16 cellular contexts compared by ENCODE assay signal in the genomic region with DNA sequence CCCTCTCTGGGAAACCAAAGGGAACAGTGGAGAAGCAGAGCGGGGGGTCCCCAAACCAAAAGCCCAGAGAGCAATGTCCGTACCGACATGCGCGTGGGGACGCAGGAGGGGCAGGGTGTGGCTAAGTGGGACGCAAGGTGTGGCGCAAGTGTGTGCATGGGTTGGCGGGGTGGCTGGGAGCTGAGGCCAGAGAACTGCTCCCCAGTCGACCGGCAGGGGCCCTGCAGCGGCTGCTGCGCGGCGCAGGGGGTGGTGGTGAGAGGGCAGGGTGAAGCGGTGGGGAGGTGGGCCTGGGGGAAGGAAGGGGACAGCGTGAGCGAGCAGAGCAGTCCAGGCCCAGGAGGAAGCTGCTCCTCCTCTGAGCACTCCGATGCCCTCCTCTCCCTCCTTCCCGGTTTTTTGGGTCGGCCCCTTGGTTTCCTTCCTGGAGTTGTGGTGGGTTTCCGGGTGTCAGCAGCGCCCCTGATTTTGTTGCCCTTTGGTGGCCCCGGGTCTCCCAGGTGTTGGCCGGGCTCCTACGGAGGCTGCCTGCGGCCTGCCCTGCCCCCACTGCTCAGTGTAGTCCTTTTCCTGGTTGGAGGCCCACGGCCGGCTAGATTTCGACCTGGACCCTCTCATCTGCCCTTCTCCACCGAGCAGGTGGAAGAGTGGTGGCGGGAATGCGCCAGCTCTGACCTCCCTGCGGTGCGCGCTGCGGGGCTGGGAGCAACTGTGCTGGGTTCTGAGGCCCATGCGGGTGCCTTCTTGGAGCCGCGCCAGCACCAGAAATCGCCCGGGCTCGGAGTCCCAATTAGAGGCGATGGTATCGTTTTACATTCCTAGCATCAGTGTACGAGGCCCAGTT. TPM values are rescaled to one million over a fixed set of nuclear protein-coding genes. Genes with fewer than 3 reads are reported as not detected.
DNase-seq lines count a peak whose midpoint lies in the region; ATAC-seq and TF ChIP-seq lines count a peak whose summit lies in the region.
"Had no signal": no experiment of that assay in that cellular context is flagged by ENCODE, and none has a peak within 500 bp of the region (broad histone marks: within the 10 kb centered on the region; RNA-seq: fewer than 3 reads in every experiment).

No MANE protein-coding gene starts in this region.

- no peaks in the 10 kb centered on the region for H3K36me3 Mint-ChIP-seq in endodermal cell (ENCODE audit: low read depth)

- ATAC-seq in thoracic aorta (ENCODE audit: insufficient number of reproducible peaks, low FRiP score, low read depth): no peak
- no peak for ATAC-seq in GM18502 (IDR thresholded peaks at IDR 0.05; ENCODE audit: poor library complexity, unreplicated experiment)
- ATAC-seq in GM21723 (IDR thresholded peaks at IDR 0.05; ENCODE audit: unreplicated experiment): no peak

- 92% methylated on average over 33 to 46 of the region's 46 CpGs for WGBS in endodermal cell (ENCODE audit: insufficient coverage in 1 of 2, insufficient read length in 1 of 2), 2 experiments
- WGBS in mesenchymal stem cell: 85% methylated on average over 33 of the region's 46 CpGs
- WGBS in hepatocyte (ENCODE audit: low lambda C conversion rate, missing lambda C conversion rate): 84% methylated on average over 40 of the region's 46 CpGs

- no peak overlapping the region for H2AK5ac ChIP-seq in mesenchymal stem cell (ENCODE audit: low read length, severe bottlenecking)

- no peak overlapping the region for H3K4ac ChIP-seq in mesenchymal stem cell (ENCODE audit: low read depth in 1 of 2, low read length in 2 of 2)

- H3K18ac ChIP-seq in mesenchymal stem cell (ENCODE audit: low read depth in 1 of 2, low read length in 2 of 2): peak overlapping the region in 1 of 2 experiments; percentile 63

- H3K27me3 Mint-ChIP-seq in endodermal cell (ENCODE audit: insufficient read depth): peaks cover 27% of the 10 kb centered on the region
- H3K27me3 Mint-ChIP-seq: stimulated activated naive CD8-positive, alpha-beta T cell treated with anti-CD3 and anti-CD28 coated beads, Interleukin-15, Interleukin-2, amounts not matched to agents 100 ng/mL and 50 ng/mL, for 24 hours had no signal

- H3K9me3 Mint-ChIP-seq in endodermal cell: no peaks in the 10 kb centered on the region
- H3K9me3 Mint-ChIP-seq: CD4-positive, alpha-beta T cell; neural crest cell; stimulated activated naive CD8-positive, alpha-beta T cell treated with anti-CD3 and anti-CD28 coated beads, Interleukin-15, Interleukin-2, amounts not matched to agents 100 ng/mL and 50 ng/mL, for 24 hours had no signal

- H3K36me3 ChIP-seq in endodermal cell (ENCODE audit: control insufficient read depth, insufficient read depth, low read length) (no peaks in the 10 kb centered on the region), mesenchymal stem cell (ENCODE audit: control insufficient read depth in 1 of 2, insufficient read depth in 2 of 2, low read depth in 1 of 2, low read length in 2 of 2) (no peaks in the 10 kb centered on the region), thoracic aorta (no peaks in the 10 kb centered on the region), hepatocyte (replicated peaks; ENCODE audit: insufficient read depth, low read depth) (no peaks in the 10 kb centered on the region)

- H2BK12ac ChIP-seq in mesenchymal stem cell (ENCODE audit: low read length in 2 of 2): peak overlapping the region in 1 of 2 experiments; percentile 37

- H3K9me2 ChIP-seq in hepatocyte (replicated peaks; ENCODE audit: insufficient read depth): no peaks in the 10 kb centered on the region

- H3K4me2 ChIP-seq in mesenchymal stem cell (ENCODE audit: low read length, poor library complexity, severe bottlenecking) (no peak overlapping the region), hepatocyte (no peak overlapping the region)

- H3K14ac ChIP-seq in mesenchymal stem cell (ENCODE audit: low read length in 2 of 2): peak overlapping the region in 1 of 2 experiments; percentile 38

- H4K91ac ChIP-seq in mesenchymal stem cell (ENCODE audit: low read length): no peak overlapping the region

- H3K79me2 ChIP-seq in hepatocyte: no peaks in the 10 kb centered on the region

- H2BK120ac ChIP-seq in mesenchymal stem cell (ENCODE audit: low read depth, low read length): peak overlapping the region; percentile 0

- no peak overlapping the region for H3K4me3 ChIP-seq in endodermal cell (ENCODE audit: low read length)
- H3K4me3 ChIP-seq in mesenchymal stem cell (ENCODE audit: insufficient read depth in 1 of 2, low read depth in 1 of 2, low read length in 2 of 2): no peak overlapping the region
- peak overlapping the region; percentile 33 for H3K4me3 ChIP-seq in thoracic aorta
- no peak overlapping the region for H3K4me3 ChIP-seq in hepatocyte

- no peak overlapping the region for H4K8ac ChIP-seq in mesenchymal stem cell (ENCODE audit: low read length)

- H3K27ac ChIP-seq in endodermal cell (ENCODE audit: low read depth, low read length) (no peak overlapping the region), mesenchymal stem cell (ENCODE audit: low read length, poor library complexity, severe bottlenecking) (no peak overlapping the region), thoracic aorta (no peak overlapping the region), hepatocyte (no peak overlapping the region)
- H3K27ac ChIP-seq: 22Rv1 had no signal

- H3K23ac ChIP-seq in mesenchymal stem cell (ENCODE audit: low read length in 2 of 2): peak overlapping the region in 1 of 2 experiments; percentile 37

- H3K4me1 ChIP-seq in endodermal cell (ENCODE audit: control insufficient read depth, insufficient read depth, low read length) (no peaks in the 10 kb centered on the region), mesenchymal stem cell (ENCODE audit: control insufficient read depth, insufficient read depth, low read depth, low read length) (no peaks in the 10 kb centered on the region), thoracic aorta (ENCODE audit: control insufficient read depth in 1 of 2, low read depth in 2 of 2) (peaks cover 0 to 6% of the 10 kb centered on the region in 2 donors), hepatocyte (ENCODE audit: insufficient read depth) (no peaks in the 10 kb centered on the region)

- H2AFZ ChIP-seq in mesenchymal stem cell (ENCODE audit: low read depth, low read length): no peak overlapping the region
- H2AFZ ChIP-seq in hepatocyte: no peak overlapping the region

- no peak overlapping the region for H3K9ac ChIP-seq in endodermal cell (ENCODE audit: extremely low read depth, low read length, poor library complexity, severe bottlenecking)
- no peak overlapping the region for H3K9ac ChIP-seq in mesenchymal stem cell (ENCODE audit: low read length)

- H3K27me3 ChIP-seq in endodermal cell (ENCODE audit: control insufficient read depth, insufficient read depth, low read length, poor library complexity, severe bottlenecking) (peaks cover 5% of the 10 kb centered on the region), mesenchymal stem cell (ENCODE audit: control insufficient read depth in 1 of 2, insufficient read depth in 1 of 2, low read length in 2 of 2) (peaks cover 23 to 49% of the 10 kb centered on the region in 2 experiments), thoracic aorta (replicated peaks; ENCODE audit: insufficient read depth) (no peaks in the 10 kb centered on the region), hepatocyte (no peaks in the 10 kb centered on the region)

- no peaks in the 10 kb centered on the region for H3K4me1 Mint-ChIP-seq in endodermal cell

- H3K9me3 ChIP-seq in endodermal cell (ENCODE audit: control insufficient read depth, low read length): no peaks in the 10 kb centered on the region
- H3K9me3 ChIP-seq in mesenchymal stem cell (ENCODE audit: control insufficient read depth, low read length): no peaks in the 10 kb centered on the region
- no peaks in the 10 kb centered on the region for H3K9me3 ChIP-seq in thoracic aorta
- H3K9me3 ChIP-seq in hepatocyte (ENCODE audit: low read depth): no peaks in the 10 kb centered on the region

- no peaks in the 10 kb centered on the region for H3K79me1 ChIP-seq in mesenchymal stem cell (replicated peaks; ENCODE audit: low read length, poor library complexity, severe bottlenecking)

- no peaks in the 10 kb centered on the region for H4K20me1 ChIP-seq in hepatocyte (ENCODE audit: insufficient read depth, poor library complexity, severe bottlenecking)

- H2BK15ac ChIP-seq in mesenchymal stem cell (ENCODE audit: low read depth, poor library complexity, severe bottlenecking): no peak overlapping the region

- no peak overlapping the region for H3K4me3 Mint-ChIP-seq in endodermal cell
- H3K4me3 Mint-ChIP-seq: CD4-positive, alpha-beta T cell; neural crest cell; stimulated activated naive CD8-positive, alpha-beta T cell treated with anti-CD3 and anti-CD28 coated beads, Interleukin-15, Interleukin-2, amounts not matched to agents 100 ng/mL and 50 ng/mL, for 24 hours had no signal

- no peak overlapping the region for H3K27ac Mint-ChIP-seq in endodermal cell
- H3K27ac Mint-ChIP-seq: CD4-positive, alpha-beta T cell; stimulated activated naive CD8-positive, alpha-beta T cell treated with anti-CD3 and anti-CD28 coated beads, Interleukin-15, Interleukin-2, amounts not matched to agents 100 ng/mL and 50 ng/mL, for 24 hours had no signal

- no peak for TF ChIP-seq CTCF in endodermal cell (conservative IDR thresholded peaks at IDR 0.05)
- TF ChIP-seq CTCF in thoracic aorta (IDR thresholded peaks at IDR 0.05): no peak
- TF ChIP-seq CTCF in hepatocyte (IDR thresholded peaks at IDR 0.05; ENCODE audit: poor library complexity): no peak

- DNase-seq in DMS 273 (lab: John Stamatoyannopoulos, UW; ENCODE audit: unreplicated experiment) (peak; percentile 5), DMS 273 treated with DMSO at 0.1 percent for 48 hours (lab: John Stamatoyannopoulos, UW) (no peak), endodermal cell (peak; percentile 55), mesenchymal stem cell (no peak), thoracic aorta (ENCODE audit: low spot score) (no peak), hepatocyte (ENCODE audit: low spot score) (no peak)
- DNase-seq: activated gamma-delta T cell treated with Interleukin-2 at 50 U/mL for 16 hours; CD4-positive, alpha-beta T cell; EL; KG1; NCI-H1105 treated with DMSO at 0.1 percent for 48 hours had no signal

- no peak overlapping the region for H2BK5ac ChIP-seq in mesenchymal stem cell (ENCODE audit: low read depth, low read length, poor library complexity, severe bottlenecking)

RNA-seq across cellular contexts. Expression of gene COMTD1, which starts 40.5 kb away (rescaled TPM):
- total RNA-seq in endodermal cell (10 to 100 TPM in 1 of 2 donors, 1 to 10 TPM in 1; 9.6 to 14.4 TPM), thoracic aorta (10 to 100 TPM; 19.0 to 35.6 TPM), hepatocyte (19.2 and 36.7 TPM in 2 replicates)
- polyA plus RNA-seq in endodermal cell (2013, experiment 1 of 2): 9.8 TPM
- 9.0 TPM for polyA plus RNA-seq in endodermal cell (2013, experiment 2 of 2)
- 11.1 TPM for polyA plus RNA-seq in mesenchymal stem cell (2013, experiment 1 of 2)
- polyA plus RNA-seq in mesenchymal stem cell (2013, experiment 2 of 2): 8.8 TPM
- polyA plus RNA-seq in hepatocyte: 46.4 and 51.9 TPM in 2 replicates

Comparison
In these comparisons a context has a peak if more than half of its experiments do, and no peak if none do; other contexts are left out.
1. DNase-seq: peak in DMS 273 (single experiment) and endodermal cell (single experiment); none in DMS 273 treated with DMSO at 0.1 percent for 48 hours (single experiment), mesenchymal stem cell (single experiment), thoracic aorta (single experiment) and hepatocyte (single experiment).